In genomic region chr2:184692137-184692734, GRCh38 we compare ENCODE assay signal across 15 cellular contexts.
DNase-seq lines count a peak whose midpoint lies in the region; ATAC-seq, FAIRE-seq and TF ChIP-seq lines count a peak whose summit lies in the region.
"Had no signal": no experiment of that assay in that cellular context is flagged by ENCODE, and none has a peak within 500 bp of the region (broad histone marks: within the 10 kb centered on the region; RNA-seq: fewer than 3 reads in every experiment).

No MANE protein-coding gene starts in this region.

- peak overlapping the region in 1 of 3 experiments; percentile 5 for H3K4me3 Mint-ChIP-seq in nephron
- no peak overlapping the region for H3K4me3 Mint-ChIP-seq in activated CD8-positive, alpha-beta T cell treated with anti-CD3 and anti-CD28 coated beads, Interleukin-2, amount 10 ng/mL, durations not matched to agents 7 days and 5 days
- H3K4me3 Mint-ChIP-seq: activated T-cell treated with anti-CD3 and anti-CD28 coated beads, Interleukin-2, amount 50 U/mL, for 72 hours; CD4-positive, CD25-positive, alpha-beta regulatory T cell had no signal

- DNase-seq in DMS153 treated with DMSO at 0.1 percent for 48 hours (lab: John Stamatoyannopoulos, UW; ENCODE audit: unreplicated experiment), result peak; percentile 79
- DNase-seq in NCI-H1694 treated with DMSO at 0.1 percent for 48 hours (lab: John Stamatoyannopoulos, UW), result peak; percentile 98
- peak; percentile 39 for DNase-seq in astrocyte of the cerebellum (ENCODE audit: low read depth)
- DNase-seq in D721Med (ENCODE audit: insufficient read length, low spot score), result no peak
- no peak for DNase-seq in activated CD8-positive, alpha-beta T cell treated with anti-CD3 and anti-CD28 coated beads, Interleukin-2, amount 10 ng/mL, durations not matched to agents 7 days and 5 days
- no peak for DNase-seq in thyroid gland
- no peak for DNase-seq in erythroblast (lab: John Stamatoyannopoulos, UW)
- DNase-seq: activated T-cell treated with anti-CD3 and anti-CD28 coated beads, Interleukin-2, amount 50 U/mL, for 72 hours; CD4-positive, CD25-positive, alpha-beta regulatory T cell; cerebellar nuclear complex; psoas muscle; stomach had no signal

- 64 to 80% methylated on average over 3 of the region's 3 CpGs for WGBS in thyroid gland, 2 donors

- H3K27ac ChIP-seq in thyroid gland, result no peak overlapping the region
- H3K27ac ChIP-seq: HL-60, psoas muscle, stomach had no signal

- FAIRE-seq in D721Med (lab: Jason Lieb, UNC), result no peak

- no peaks in the 10 kb centered on the region for H3K27me3 Mint-ChIP-seq in nephron (ENCODE audit: low read depth)
- no peaks in the 10 kb centered on the region for H3K27me3 Mint-ChIP-seq in activated CD8-positive, alpha-beta T cell treated with anti-CD3 and anti-CD28 coated beads, Interleukin-2, amount 10 ng/mL, durations not matched to agents 7 days and 5 days (ENCODE audit: low read depth)
- H3K27me3 Mint-ChIP-seq: CD4-positive, CD25-positive, alpha-beta regulatory T cell had no signal

- CTCF ChIA-PET in activated CD8-positive, alpha-beta T cell treated with anti-CD3 and anti-CD28 coated beads, Interleukin-2, amount 10 ng/mL, durations not matched to agents 7 days and 5 days (lab: Charles Lee), result no interaction called here

- POLR2A ChIA-PET in activated CD8-positive, alpha-beta T cell treated with anti-CD3 and anti-CD28 coated beads, Interleukin-2, amount 10 ng/mL, durations not matched to agents 7 days and 5 days (lab: Charles Lee), result no interaction called here

- H3K27ac Mint-ChIP-seq in nephron, result peak overlapping the region; percentile 50 to 85 (median 77)
- H3K27ac Mint-ChIP-seq in activated CD8-positive, alpha-beta T cell treated with anti-CD3 and anti-CD28 coated beads, Interleukin-2, amount 10 ng/mL, durations not matched to agents 7 days and 5 days, result no peak overlapping the region
- H3K27ac Mint-ChIP-seq: activated T-cell treated with anti-CD3 and anti-CD28 coated beads, Interleukin-2, amount 50 U/mL, for 72 hours; CD4-positive, CD25-positive, alpha-beta regulatory T cell had no signal

- no peaks in the 10 kb centered on the region for H3K9me3 Mint-ChIP-seq in nephron
- H3K9me3 Mint-ChIP-seq in activated CD8-positive, alpha-beta T cell treated with anti-CD3 and anti-CD28 coated beads, Interleukin-2, amount 10 ng/mL, durations not matched to agents 7 days and 5 days (ENCODE audit: insufficient read depth), result no peaks in the 10 kb centered on the region

- H3K27me3 ChIP-seq in thyroid gland, result no peaks in the 10 kb centered on the region
- H3K27me3 ChIP-seq: stomach had no signal

- H3K4me3 ChIP-seq in astrocyte of the cerebellum (ENCODE audit: low read depth, low read length) (no peak overlapping the region), thyroid gland (replicated peaks in 1 of 3) (no peak overlapping the region)
- H3K4me3 ChIP-seq: psoas muscle, stomach had no signal

- H3K36me3 Mint-ChIP-seq in nephron (ENCODE audit: low read depth), result no peaks in the 10 kb centered on the region
- no peaks in the 10 kb centered on the region for H3K36me3 Mint-ChIP-seq in activated CD8-positive, alpha-beta T cell treated with anti-CD3 and anti-CD28 coated beads, Interleukin-2, amount 10 ng/mL, durations not matched to agents 7 days and 5 days (ENCODE audit: low read depth)
- H3K36me3 Mint-ChIP-seq: CD4-positive, CD25-positive, alpha-beta regulatory T cell had no signal

- no peaks in the 10 kb centered on the region for H3K36me3 ChIP-seq in thyroid gland
- H3K36me3 ChIP-seq: stomach had no signal

- peaks cover 8% of the 10 kb centered on the region for H3K4me1 Mint-ChIP-seq in nephron
- no peaks in the 10 kb centered on the region for H3K4me1 Mint-ChIP-seq in activated CD8-positive, alpha-beta T cell treated with anti-CD3 and anti-CD28 coated beads, Interleukin-2, amount 10 ng/mL, durations not matched to agents 7 days and 5 days (ENCODE audit: low read depth)
- H3K4me1 Mint-ChIP-seq: CD4-positive, CD25-positive, alpha-beta regulatory T cell had no signal

- TF ChIP-seq CTCF in astrocyte of the cerebellum (IDR thresholded peaks at IDR 0.05; ENCODE audit: low read depth, low read length, missing control alignments) (no peak), nephron (IDR thresholded peaks at IDR 0.05; ENCODE audit: unreplicated experiment in 3 of 3) (no peak), D721Med (IDR thresholded peaks at IDR 0.05; ENCODE audit: insufficient read depth, missing control alignments) (no peak), thyroid gland (IDR thresholded peaks at IDR 0.05) (no peak)

- intact Hi-C loops in thyroid gland (cut with DNase I), result no loop called here

- no peak for ATAC-seq in activated CD8-positive, alpha-beta T cell treated with anti-CD3 and anti-CD28 coated beads, Interleukin-2, amount 10 ng/mL, durations not matched to agents 7 days and 5 days
- ATAC-seq: activated CD4-positive, CD25-positive, alpha-beta regulatory T cell treated with anti-CD3 and anti-CD28 coated beads, Interleukin-2, amount 50 U/mL, for 24 hours; activated T-cell treated with anti-CD3 and anti-CD28 coated beads, Interleukin-2, amount 50 U/mL, for 72 hours; psoas muscle had no signal

- no peaks in the 10 kb centered on the region for H3K9me3 ChIP-seq in thyroid gland
- H3K9me3 ChIP-seq: psoas muscle, stomach had no signal

- no peaks in the 10 kb centered on the region for H3K4me1 ChIP-seq in thyroid gland
- H3K4me1 ChIP-seq: psoas muscle, stomach had no signal

- no peak for TF ChIP-seq POLR2A in thyroid gland (IDR thresholded peaks at IDR 0.05)
- TF ChIP-seq POLR2A in erythroblast (IDR thresholded peaks at IDR 0.05; ENCODE audit: low read length), result no peak

- in situ Hi-C loops in astrocyte of the cerebellum (cut with HindIII; ENCODE audit: low sequenced_read_pairs), result no loop called here

Comparison
In these comparisons a context has a peak if more than half of its experiments do, and no peak if none do; other contexts are left out.
1. DNase-seq: peak in DMS153 treated with DMSO at 0.1 percent for 48 hours (single experiment), NCI-H1694 treated with DMSO at 0.1 percent for 48 hours (single experiment) and astrocyte of the cerebellum (single experiment); none in D721Med (single experiment), activated CD8-positive, alpha-beta T cell treated with anti-CD3 and anti-CD28 coated beads, Interleukin-2, amount 10 ng/mL, durations not matched to agents 7 days and 5 days (single experiment), thyroid gland (0 of 2) and erythroblast (0 of 2).